Comparison of ENCODE assay signal across 11 cellular contexts in genomic region chr14:68513838-68514610, GRCh38.
DNase-seq lines count a peak whose midpoint lies in the region; ATAC-seq and TF ChIP-seq lines count a peak whose summit lies in the region.
"Had no signal": no experiment of that assay in that cellular context is flagged by ENCODE, and none has a peak within 500 bp of the region (broad histone marks: within the 10 kb centered on the region; RNA-seq: fewer than 3 reads in every experiment).

No MANE protein-coding gene starts in this region.

- H2AFZ ChIP-seq in PC-3 (ENCODE audit: low read length), result peak overlapping the region; percentile 61

- H4K20me1 ChIP-seq in PC-3 (ENCODE audit: low read length), result no peaks in the 10 kb centered on the region

- no peaks in the 10 kb centered on the region for H3K36me3 ChIP-seq in PC-3 (ENCODE audit: low read depth, low read length)

- H3K36me3 Mint-ChIP-seq in progenitor cell of endocrine pancreas (ENCODE audit: insufficient read depth), result no peaks in the 10 kb centered on the region

- no peaks in the 10 kb centered on the region for H3K9me2 ChIP-seq in PC-3 (replicated peaks; ENCODE audit: low read length)

- no peaks in the 10 kb centered on the region for H3K27me3 ChIP-seq in PC-3 (ENCODE audit: low read length)
- H3K27me3 ChIP-seq: testis had no signal

- H3K9ac ChIP-seq in PC-3 (ENCODE audit: low read length), result no peak overlapping the region

- POLR2A ChIA-PET in PC-3 (lab: Charles Lee; ENCODE audit: unreplicated experiment), result no interaction called here

- CTCF ChIA-PET in PC-3 (lab: Charles Lee), result interaction anchor here (0.6 kb wide), 2 partner anchors 126 to 152 kb away, joined by 3 read pairs; no protein-coding TSS in a partner anchor

- no peaks in the 10 kb centered on the region for H3K27me3 Mint-ChIP-seq in progenitor cell of endocrine pancreas

- no TSS peak for BruUV-seq in PC-3 (replicated peaks; lab: Mats Ljungman, UMichigan)

- no peak overlapping the region for H3K4me3 Mint-ChIP-seq in progenitor cell of endocrine pancreas (ENCODE audit: low read depth)

- DNase-seq in PC-3 (no peak), progenitor cell of endocrine pancreas (ENCODE audit: low spot score, unreplicated experiment) (no peak), NCI-H748 (lab: John Stamatoyannopoulos, UW; ENCODE audit: unreplicated experiment) (no peak), NCI-H128 (lab: John Stamatoyannopoulos, UW; ENCODE audit: unreplicated experiment) (no peak)
- no peak for DNase-seq in stimulated activated CD4-positive, alpha-beta T cell treated with anti-CD3 and anti-CD28 coated beads, Interleukin-1b, Interleukin-23, amount 100 ng/mL, for 48 hours
- DNase-seq in stimulated activated naive CD4-positive, alpha-beta T cell treated with Interleukin-2 at 50 U/mL for 16 hours (lab: John Stamatoyannopoulos, UW), result no peak
- DNase-seq: activated CD4-positive, alpha-beta T cell treated with anti-CD3 and anti-CD28 coated beads for 4 hours; NCI-H82; testis had no signal

- H3F3A ChIP-seq in PC-3 (ENCODE audit: low read length, unreplicated experiment), result no peaks in the 10 kb centered on the region

- peak overlapping the region; percentile 86 for H3K27ac Mint-ChIP-seq in progenitor cell of endocrine pancreas

- no peaks in the 10 kb centered on the region for H3K79me2 ChIP-seq in PC-3 (ENCODE audit: low read length)

- no peak overlapping the region for H3K4me3 ChIP-seq in PC-3 (ENCODE audit: low read length)
- H3K4me3 ChIP-seq: testis had no signal

- intact Hi-C loops in PC-3 (cut with micrococcal nuclease), result no loop called here

- ATAC-seq in GM18519 (IDR thresholded peaks at IDR 0.05; ENCODE audit: low FRiP score, unreplicated experiment) (peak; percentile 70), HG02759 (IDR thresholded peaks at IDR 0.05; ENCODE audit: unreplicated experiment) (peak; percentile 80), PC-3 (no peak)

- H3K9me3 Mint-ChIP-seq in progenitor cell of endocrine pancreas (ENCODE audit: low read depth), result no peaks in the 10 kb centered on the region

- H3K4me1 ChIP-seq in PC-3 (ENCODE audit: insufficient read depth, low read length), result peaks cover 19% of the 10 kb centered on the region

- TF ChIP-seq CTCF in PC-3 (conservative IDR thresholded peaks at IDR 0.05; ENCODE audit: low read depth, low read length) (no peak), progenitor cell of endocrine pancreas (IDR thresholded peaks at IDR 0.05; ENCODE audit: unreplicated experiment) (no peak)

- H3K4me1 Mint-ChIP-seq in progenitor cell of endocrine pancreas (ENCODE audit: low read depth), result peaks cover 43% of the 10 kb centered on the region

- H3K4me2 ChIP-seq in PC-3 (ENCODE audit: low read length), result peak overlapping the region; percentile 42

- no peaks in the 10 kb centered on the region for H3K9me3 ChIP-seq in PC-3 (ENCODE audit: low read length)
- H3K9me3 ChIP-seq: testis had no signal

- H3K27ac ChIP-seq in PC-3 (ENCODE audit: low read length), result no peak overlapping the region
- H3K27ac ChIP-seq: testis had no signal
